1 cellular context compared by ENCODE assay signal in genomic region chr6:150145830-150146229, GRCh38.
TF ChIP-seq lines count a peak whose summit lies in the region.

No MANE protein-coding gene starts in this region.

TF ChIP-seq in K562, 482 proteins besides CTCF, POLR2A, EP300 and RAD21 (continued from another document and continues in another):
- TF ChIP-seq CTCFL (IDR thresholded peaks at IDR 0.05; ENCODE audit: borderline replicate concordance, insufficient read depth, low read depth, low read length, poor library complexity, severe bottlenecking): no peak
- TF ChIP-seq SMARCE1 (IDR thresholded peaks at IDR 0.05): peak; percentile 59; the same call in 1 of the 2 replicates
- no peak for TF ChIP-seq PTTG1 (tag; IDR thresholded peaks at IDR 0.05; ENCODE audit: low read depth)
- TF ChIP-seq E2F5 (CRISPR knock-in tag; IDR thresholded peaks at IDR 0.05): no peak
- TF ChIP-seq ZNF316 (IDR thresholded peaks at IDR 0.05): peak; percentile 88
- no peak for TF ChIP-seq SLC30A9 (CRISPR knock-in tag; IDR thresholded peaks at IDR 0.05)
- peak; percentile 84 for TF ChIP-seq C11orf30 (IDR thresholded peaks at IDR 0.05; ENCODE audit: low read depth)
- peak; percentile 56; the same call in 1 of the 2 replicates for TF ChIP-seq KAT7 (CRISPR knock-in tag; IDR thresholded peaks at IDR 0.05; ENCODE audit: borderline replicate concordance)
- no peak for TF ChIP-seq LARP7 (IDR thresholded peaks at IDR 0.05)
- no peak for TF ChIP-seq SAFB (IDR thresholded peaks at IDR 0.05; ENCODE audit: borderline replicate concordance, low read depth, low read length)
- TF ChIP-seq PKNOX1 (IDR thresholded peaks at IDR 0.05): peak; percentile 52; the same call in 1 of the 2 replicates
- TF ChIP-seq MAFG (tag; conservative IDR thresholded peaks at IDR 0.05): peak; percentile 86
- TF ChIP-seq NFE2 (IDR thresholded peaks at IDR 0.05; ENCODE audit: low read depth): peak; percentile 79
- no peak for TF ChIP-seq RBM39 (optimal IDR thresholded peaks at IDR 0.05; ENCODE audit: low read depth, low read length)
- no peak for TF ChIP-seq ZZZ3 (IDR thresholded peaks at IDR 0.05)
- TF ChIP-seq ZNF518B (CRISPR knock-in tag; IDR thresholded peaks at IDR 0.05): no peak
- peak; percentile 44 to 50 for TF ChIP-seq KDM1A (IDR thresholded peaks at IDR 0.05)
- no peak for TF ChIP-seq GABPA (tag; conservative IDR thresholded peaks at IDR 0.05; ENCODE audit: low read depth)
- peak; percentile 64; the same call in 1 of the 2 replicates for TF ChIP-seq MAFF (IDR thresholded peaks at IDR 0.05; ENCODE audit: low read length)
- peak; percentile 87 for TF ChIP-seq SPI1 (IDR thresholded peaks at IDR 0.05; ENCODE audit: borderline replicate concordance, low read depth, low read length)
- no peak for TF ChIP-seq TAF7 (tag; IDR thresholded peaks at IDR 0.05)
- TF ChIP-seq MGA (IDR thresholded peaks at IDR 0.05): no peak
- no peak for TF ChIP-seq FOXA1 (IDR thresholded peaks at IDR 0.05; ENCODE audit: borderline replicate concordance)
- TF ChIP-seq DPF2 (IDR thresholded peaks at IDR 0.05): peak; percentile 57; the same call in 1 of the 2 replicates
- TF ChIP-seq HDGF (IDR thresholded peaks at IDR 0.05): no peak
- peak; percentile 37; the same call in 1 of the 2 replicates for TF ChIP-seq ZNF592 (IDR thresholded peaks at IDR 0.05)
- peak; percentile 52 for TF ChIP-seq ARID1B (IDR thresholded peaks at IDR 0.05)
- no peak for TF ChIP-seq ZFP36 (IDR thresholded peaks at IDR 0.05; ENCODE audit: low read depth, low read length, partially characterized antibody)
- TF ChIP-seq PBX2 (CRISPR knock-in tag; IDR thresholded peaks at IDR 0.05; ENCODE audit: low read depth): no peak
- TF ChIP-seq PBX2 (tag; conservative IDR thresholded peaks at IDR 0.05; ENCODE audit: low read depth): peak; percentile 43
- peak; percentile 83 for TF ChIP-seq MEIS2 (IDR thresholded peaks at IDR 0.05; ENCODE audit: partially characterized antibody)
